ENCODE assay signal across 27 cellular contexts in the genomic region with DNA sequence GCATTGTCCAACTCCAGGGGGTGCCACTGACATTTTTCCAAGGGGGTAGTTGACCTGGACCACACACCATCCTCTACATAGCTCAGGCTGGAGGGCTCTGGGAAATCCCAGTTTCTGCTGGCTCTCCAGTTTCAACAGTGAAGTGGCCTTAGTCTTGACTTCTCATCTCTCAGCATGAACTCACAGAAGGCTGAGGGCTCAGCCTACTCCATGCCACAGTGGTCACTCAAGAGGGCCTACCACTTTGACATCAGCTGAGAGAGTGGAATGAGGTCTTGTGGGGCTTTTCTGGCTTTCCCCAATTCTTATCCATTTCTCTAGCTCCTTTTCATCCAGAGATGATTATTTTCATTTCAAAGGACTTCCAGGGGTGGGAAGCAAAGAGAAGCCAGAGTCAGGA. TPM values are rescaled to one million over a fixed set of nuclear protein-coding genes. Genes with fewer than 3 reads are reported as not detected.
"Had no signal": no experiment of that assay in that cellular context is flagged by ENCODE, and none has a peak within 500 bp of the region (broad histone marks: within the 10 kb centered on the region; RNA-seq: fewer than 3 reads in every experiment).

No MANE protein-coding gene starts in this region.

- H3K27ac Mint-ChIP-seq: dendritic cell treated with granulocyte-macrophage colony-stimulating factor and Interleukin-4, amounts not matched to agents 40 ng/mL and 50 ng/mL, for 4 days; effector memory CD8-positive, alpha-beta T cell; endodermal cell had no signal

- H3K4me3 Mint-ChIP-seq: dendritic cell treated with granulocyte-macrophage colony-stimulating factor and Interleukin-4, amounts not matched to agents 40 ng/mL and 50 ng/mL, for 4 days; effector memory CD8-positive, alpha-beta T cell; endodermal cell had no signal

- H3K9me3 Mint-ChIP-seq: dendritic cell treated with granulocyte-macrophage colony-stimulating factor and Interleukin-4, amounts not matched to agents 40 ng/mL and 50 ng/mL, for 4 days; effector memory CD8-positive, alpha-beta T cell; endodermal cell had no signal

- H3K9me3 ChIP-seq: colonic mucosa, esophagus squamous epithelium, gastrocnemius medialis, heart right ventricle, left lung, lower lobe of right lung had no signal

- H3K27me3 Mint-ChIP-seq: dendritic cell treated with granulocyte-macrophage colony-stimulating factor and Interleukin-4, amounts not matched to agents 40 ng/mL and 50 ng/mL, for 4 days had no signal

- H3K4me1 Mint-ChIP-seq: endodermal cell had no signal

- H3K36me3 ChIP-seq: colonic mucosa, esophagus squamous epithelium, gastrocnemius medialis, heart right ventricle, left lung, lower lobe of right lung had no signal

- H3K27ac ChIP-seq: colonic mucosa, epithelial cell of prostate, esophagus squamous epithelium, gastrocnemius medialis, heart right ventricle, left lung, lower lobe of right lung had no signal

- ATAC-seq: effector memory CD8-positive, alpha-beta T cell; esophagus mucosa; gastrocnemius medialis; heart right ventricle; left cardiac atrium; left lung; left ventricle myocardium superior; lower lobe of right lung had no signal

- DNase-seq: colonic mucosa; cortex of kidney; effector CD8-positive, alpha-beta T cell; effector memory CD8-positive, alpha-beta T cell; endodermal cell; erythroblast; esophagus squamous epithelium; foreskin fibroblast; foreskin melanocyte; gastrocnemius medialis; glutamatergic neuron; head of caudate nucleus; heart right ventricle; hippocampal formation; left cardiac atrium; left lung; left ventricle myocardium superior; lower lobe of right lung; mesendoderm; midbrain had no signal

- H3K4me1 ChIP-seq: colonic mucosa, esophagus squamous epithelium, gastrocnemius medialis, heart right ventricle, left lung, lower lobe of right lung had no signal

- H3K27me3 ChIP-seq: colonic mucosa had no signal

- H3K4me3 ChIP-seq: colonic mucosa, esophagus squamous epithelium, gastrocnemius medialis, heart right ventricle, left lung, lower lobe of right lung had no signal

RNA-seq across cellular contexts. Expression of a gene that starts 7.4 kb away (rescaled TPM):
- total RNA-seq: chondrocyte, dermis microvascular lymphatic vessel endothelial cell, esophagus mucosa, esophagus squamous epithelium, gastrocnemius medialis, glomerular endothelial cell, left ventricle myocardium superior, lower lobe of right lung, lung microvascular endothelial cell had no signal
